ENCODE assay signal across 1 cellular context in the genomic region with DNA sequence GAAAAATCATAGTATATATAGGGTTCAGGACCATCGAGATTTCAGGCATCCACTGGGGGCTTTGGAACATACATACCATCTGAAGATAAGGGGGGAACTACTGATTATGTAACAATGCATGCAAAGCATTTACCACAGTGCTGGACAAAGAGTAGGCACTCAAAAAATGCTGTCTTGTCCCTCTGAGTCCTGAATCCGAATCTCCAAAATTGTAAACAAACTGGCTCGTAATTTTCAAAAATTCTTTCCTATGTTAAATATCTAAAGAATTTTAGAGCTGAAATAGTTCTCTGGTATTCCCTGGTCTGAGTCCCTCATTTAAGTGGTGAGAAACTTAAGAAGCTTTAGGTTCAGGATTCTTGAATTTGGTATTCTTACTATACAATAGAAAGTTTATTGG.
TF ChIP-seq lines count a peak whose summit lies in the region.

No MANE protein-coding gene starts in this region.

TF ChIP-seq in HepG2, 621 proteins besides CTCF, POLR2A, EP300 and RAD21 (continued from another document):
- TF ChIP-seq U2AF2 (IDR thresholded peaks at IDR 0.05; ENCODE audit: low read depth, low read length) (no peak), ZNF709 (CRISPR knock-in tag; IDR thresholded peaks at IDR 0.05) (no peak), ZNF891 (CRISPR knock-in tag; IDR thresholded peaks at IDR 0.05) (no peak), ZSCAN25 (CRISPR knock-in tag; IDR thresholded peaks at IDR 0.05) (no peak), NR2F6 (IDR thresholded peaks at IDR 0.05) (no peak), NR2F6 (CRISPR knock-in tag; IDR thresholded peaks at IDR 0.05) (no peak), NFKB2 (CRISPR knock-in tag; IDR thresholded peaks at IDR 0.05; ENCODE audit: borderline replicate concordance) (no peak), IKZF1 (IDR thresholded peaks at IDR 0.05) (no peak), TARDBP (CRISPR knock-in tag; IDR thresholded peaks at IDR 0.05) (no peak), ZNF775 (CRISPR knock-in tag; IDR thresholded peaks at IDR 0.05; ENCODE audit: borderline replicate concordance) (no peak), AGO1 (IDR thresholded peaks at IDR 0.05; ENCODE audit: low read depth, low read length, poor library complexity, severe bottlenecking) (no peak), ZNF33B (CRISPR knock-in tag; IDR thresholded peaks at IDR 0.05) (no peak), ZNF782 (CRISPR knock-in tag; IDR thresholded peaks at IDR 0.05; ENCODE audit: borderline replicate concordance) (no peak)
- TF ChIP-seq, protein P1, sequence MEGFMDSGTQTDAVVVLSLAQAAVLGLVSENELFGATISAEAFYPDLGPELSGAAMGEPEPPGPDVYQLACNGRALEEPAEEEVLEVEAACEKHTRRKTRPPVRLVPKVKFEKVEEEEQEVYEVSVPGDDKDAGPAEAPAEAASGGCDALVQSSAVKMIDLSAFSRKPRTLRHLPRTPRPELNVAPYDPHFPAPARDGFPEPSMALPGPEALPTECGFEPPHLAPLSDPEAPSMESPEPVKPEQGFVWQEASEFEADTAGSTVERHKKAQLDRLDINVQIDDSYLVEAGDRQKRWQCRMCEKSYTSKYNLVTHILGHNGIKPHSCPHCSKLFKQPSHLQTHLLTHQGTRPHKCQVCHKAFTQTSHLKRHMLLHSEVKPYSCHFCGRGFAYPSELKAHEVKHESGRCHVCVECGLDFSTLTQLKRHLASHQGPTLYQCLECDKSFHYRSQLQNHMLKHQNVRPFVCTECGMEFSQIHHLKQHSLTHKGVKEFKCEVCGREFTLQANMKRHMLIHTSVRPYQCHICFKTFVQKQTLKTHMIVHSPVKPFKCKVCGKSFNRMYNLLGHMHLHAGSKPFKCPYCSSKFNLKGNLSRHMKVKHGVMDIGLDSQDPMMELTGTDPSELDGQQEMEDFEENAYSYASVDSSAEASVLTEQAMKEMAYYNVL (CRISPR knock-in tag; IDR thresholded peaks at IDR 0.05; ENCODE audit: borderline replicate concordance): no peak
- TF ChIP-seq, protein P2, sequence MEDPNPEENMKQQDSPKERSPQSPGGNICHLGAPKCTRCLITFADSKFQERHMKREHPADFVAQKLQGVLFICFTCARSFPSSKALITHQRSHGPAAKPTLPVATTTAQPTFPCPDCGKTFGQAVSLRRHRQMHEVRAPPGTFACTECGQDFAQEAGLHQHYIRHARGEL (CRISPR knock-in tag; IDR thresholded peaks at IDR 0.05): no peak
